In genomic region chr6:144746902-144747469, GRCh38 we compare ENCODE assay signal across 12 cellular contexts.
"Had no signal": no experiment of that assay in that cellular context is flagged by ENCODE, and none has a peak within 500 bp of the region (broad histone marks: within the 10 kb centered on the region; RNA-seq: fewer than 3 reads in every experiment).

No MANE protein-coding gene starts in this region.

- ATAC-seq: activated T-cell treated with anti-CD3 and anti-CD28 coated beads, Interleukin-2, amount 50 U/mL, for 4 hours; gastroesophageal sphincter; left lobe of liver had no signal

- H3K9me3 Mint-ChIP-seq: activated T-cell treated with anti-CD3 and anti-CD28 coated beads, Interleukin-2, amount 50 U/mL, for 4 hours; type B pancreatic cell had no signal

- H3K27me3 ChIP-seq: ascending aorta, breast epithelium, gastroesophageal sphincter had no signal

- H3K4me1 ChIP-seq: ascending aorta, breast epithelium had no signal

- H3K4me3 Mint-ChIP-seq: activated T-cell treated with anti-CD3 and anti-CD28 coated beads, Interleukin-2, amount 50 U/mL, for 4 hours; type B pancreatic cell had no signal

- H3K27me3 Mint-ChIP-seq: type B pancreatic cell had no signal

- H3K9me3 ChIP-seq: ascending aorta, breast epithelium, gastroesophageal sphincter had no signal

- H3K27ac Mint-ChIP-seq: type B pancreatic cell had no signal

- H3K27ac ChIP-seq: ascending aorta, breast epithelium, gastroesophageal sphincter, parathyroid adenoma had no signal

- DNase-seq: activated CD4-positive, alpha-beta T cell treated with anti-CD3 and anti-CD28 coated beads, Interleukin-2, amount 50 U/mL, for 48 hours; activated CD4-positive, CD25-positive, alpha-beta regulatory T cell treated with anti-CD3 and anti-CD28 coated beads, Interleukin-2, amount 50 U/mL, for 72 hours; activated T-cell treated with anti-CD3 and anti-CD28 coated beads, Interleukin-2, amount 50 U/mL, for 4 hours; erythroblast; stimulated activated CD4-positive, alpha-beta T cell treated with anti-CD3 and anti-CD28 coated beads, Interleukin-4, amount 100 ng/mL, for 1 hour; stimulated activated naive CD4-positive, alpha-beta T cell had no signal

- H3K4me3 ChIP-seq: ascending aorta, breast epithelium, gastroesophageal sphincter had no signal

- H3K36me3 ChIP-seq: breast epithelium had no signal
